Comparison of ENCODE assay signal across 8 cellular contexts in genomic region chr14:50773632-50774541, GRCh38. TPM values are rescaled to one million over a fixed set of nuclear protein-coding genes. Genes with fewer than 3 reads are reported as not detected.
A peak's percentile ranks its signal among the peaks of the same experiment; 100 is the strongest.
DNase-seq lines count a peak whose midpoint lies in the region; ATAC-seq, FAIRE-seq and TF ChIP-seq lines count a peak whose summit lies in the region.

No MANE protein-coding gene starts in this region.

- no peak for ATAC-seq in GM21360 (IDR thresholded peaks at IDR 0.05; ENCODE audit: unreplicated experiment)

- peak; percentile 23 for FAIRE-seq in urothelium cell line (lab: Jason Lieb, UNC)

- intact Hi-C loops in dorsolateral prefrontal cortex (cut with DNase I): loop anchor here (5.0 to 10.0 kb wide), 3 partner anchors 172 to 459 kb away; partner anchors contain the start of genes DMAC2L (in 1 of the 2) and L2HGDH (in 1 of the 2)

- H3K27me3 ChIP-seq in dorsolateral prefrontal cortex: no peaks in the 10 kb centered on the region

- DNase-seq in DMS53 (lab: John Stamatoyannopoulos, UW) (peak; percentile 61), HuH-7 (ENCODE audit: low spot score) (peak; percentile 58), SW480 (ENCODE audit: low spot score) (peak; percentile 10), dorsolateral prefrontal cortex (peak in 7 of 10 donors; percentile 35 to 71 (median 58)), midbrain (lab: John Stamatoyannopoulos, UW) (peak; percentile 62), urothelium cell line (ENCODE audit: low spot score) (peak; percentile 70), NCI-H1436 treated with DMSO at 0.1 percent for 48 hours (lab: John Stamatoyannopoulos, UW) (no peak)

- TF ChIP-seq CTCF in dorsolateral prefrontal cortex (IDR thresholded peaks at IDR 0.05 in 54 of 56, conservative IDR thresholded peaks at IDR 0.05 in 2 of 56; ENCODE audit: low read depth in 1 of 56, partially characterized antibody in 56 of 56): peak; percentile 16 to 95 (median 80)

- H3K27ac ChIP-seq in dorsolateral prefrontal cortex: peak overlapping the region in 34 of 59 donors; percentile 3 to 63 (median 28)

- H3K4me3 ChIP-seq in dorsolateral prefrontal cortex: no peak overlapping the region

RNA-seq across cellular contexts. Expression of gene NIN, which starts 57.1 kb away (rescaled TPM):
- 100 to 1,000 TPM in 25 of 120 experiments, 10 to 100 TPM in 95; 64.4 to 125 (median 88.6) TPM for total RNA-seq in dorsolateral prefrontal cortex
